15 cellular contexts compared by ENCODE assay signal in genomic region chr4:116796022-116796421, GRCh38.
"Had no signal": no experiment of that assay in that cellular context is flagged by ENCODE, and none has a peak within 500 bp of the region (broad histone marks: within the 10 kb centered on the region; RNA-seq: fewer than 3 reads in every experiment).

No MANE protein-coding gene starts in this region.

- H3K27me3 Mint-ChIP-seq: activated B cell treated with CpG ODN at 0.5 μM for 24 hours; activated CD4-positive, alpha-beta T cell treated with anti-CD3 and anti-CD28 coated beads, Interleukin-2, amount 10 ng/mL, durations not matched to agents 24 days and 14 days; stimulated activated naive B cell treated with anti-CD40 and anti-IgM and Interleukin-4, amounts not matched to agents 10 μg/mL and 1 μg/mL and 100 μg/mL, for 72 hours had no signal

- H3K36me3 Mint-ChIP-seq: stimulated activated naive B cell treated with anti-CD40 and anti-IgM and Interleukin-4, amounts not matched to agents 10 μg/mL and 1 μg/mL and 100 μg/mL, for 72 hours had no signal

- H3K4me1 Mint-ChIP-seq: activated B cell treated with CpG ODN at 0.5 μM for 24 hours; activated CD4-positive, alpha-beta T cell treated with anti-CD3 and anti-CD28 coated beads, Interleukin-2, amount 10 ng/mL, durations not matched to agents 24 days and 14 days; stimulated activated naive B cell treated with anti-CD40 and anti-IgM and Interleukin-4, amounts not matched to agents 10 μg/mL and 1 μg/mL and 100 μg/mL, for 72 hours had no signal

- H3K4me3 Mint-ChIP-seq: activated B cell treated with CpG ODN at 0.5 μM for 24 hours; activated CD4-positive, alpha-beta T cell treated with anti-CD3 and anti-CD28 coated beads, Interleukin-2, amount 10 ng/mL, durations not matched to agents 24 days and 14 days; activated T-helper 1 cell treated with anti-CD3 and anti-CD28 coated beads, Interleukin-12 subunit alpha, Interleukin-12 subunit beta, Interleukin-2, Interleukin-4 antibody, amounts not matched to agents 30 ng/mL and 10 ng/mL and 1 ng/mL, durations not matched to agents 14 hours and 24 hours and 36 hours; stimulated activated naive B cell treated with anti-CD40 and anti-IgM and Interleukin-4, amounts not matched to agents 10 μg/mL and 1 μg/mL and 100 μg/mL, for 72 hours; T-helper 1 cell treated with Interleukin-12 subunit alpha and Interleukin-12 subunit beta and Interleukin-4 antibody, amounts not matched to agents 30 μg/mL and 1 μg/mL, for 36 hours had no signal

- DNase-seq: activated B cell treated with CpG ODN at 0.5 μM for 24 hours; activated CD4-positive, alpha-beta T cell treated with anti-CD3 and anti-CD28 coated beads, Interleukin-2, amount 10 ng/mL, durations not matched to agents 24 days and 14 days; activated naive CD4-positive, alpha-beta T cell; aorta; dermis blood vessel endothelial cell; heart left ventricle; midbrain; stimulated activated naive B cell treated with anti-CD40 and anti-IgM and Interleukin-4, amounts not matched to agents 10 μg/mL and 1 μg/mL and 100 μg/mL, for 72 hours; upper lobe of left lung had no signal

- H3K27ac Mint-ChIP-seq: activated B cell treated with CpG ODN at 0.5 μM for 24 hours; activated CD4-positive, alpha-beta T cell treated with anti-CD3 and anti-CD28 coated beads, Interleukin-2, amount 10 ng/mL, durations not matched to agents 24 days and 14 days; activated T-helper 1 cell treated with anti-CD3 and anti-CD28 coated beads, Interleukin-12 subunit alpha, Interleukin-12 subunit beta, Interleukin-2, Interleukin-4 antibody, amounts not matched to agents 30 ng/mL and 10 ng/mL and 1 ng/mL, durations not matched to agents 14 hours and 24 hours and 36 hours; stimulated activated naive B cell treated with anti-CD40 and anti-IgM and Interleukin-4, amounts not matched to agents 10 μg/mL and 1 μg/mL and 100 μg/mL, for 72 hours; T-helper 1 cell treated with Interleukin-12 subunit alpha and Interleukin-12 subunit beta and Interleukin-4 antibody, amounts not matched to agents 30 μg/mL and 1 μg/mL, for 36 hours had no signal

- H3K27me3 ChIP-seq: breast epithelium, esophagus muscularis mucosa, heart left ventricle, right atrium auricular region, upper lobe of left lung had no signal

- H3K9me3 Mint-ChIP-seq: activated CD4-positive, alpha-beta T cell treated with anti-CD3 and anti-CD28 coated beads, Interleukin-2, amount 10 ng/mL, durations not matched to agents 24 days and 14 days; activated T-helper 1 cell treated with anti-CD3 and anti-CD28 coated beads, Interleukin-12 subunit alpha, Interleukin-12 subunit beta, Interleukin-2, Interleukin-4 antibody, amounts not matched to agents 30 ng/mL and 10 ng/mL and 1 ng/mL, durations not matched to agents 14 hours and 24 hours and 36 hours; stimulated activated naive B cell treated with anti-CD40 and anti-IgM and Interleukin-4, amounts not matched to agents 10 μg/mL and 1 μg/mL and 100 μg/mL, for 72 hours; T-helper 1 cell treated with Interleukin-12 subunit alpha and Interleukin-12 subunit beta and Interleukin-4 antibody, amounts not matched to agents 30 μg/mL and 1 μg/mL, for 36 hours had no signal

- H3K4me2 ChIP-seq: smooth muscle cell had no signal

- H3K4me1 ChIP-seq: breast epithelium, esophagus muscularis mucosa, heart left ventricle, right atrium auricular region, upper lobe of left lung had no signal

- H3K4me3 ChIP-seq: breast epithelium, esophagus muscularis mucosa, heart left ventricle, right atrium auricular region, smooth muscle cell, upper lobe of left lung had no signal

- H3K27ac ChIP-seq: breast epithelium, esophagus muscularis mucosa, heart left ventricle, right atrium auricular region, upper lobe of left lung had no signal

- H3K36me3 ChIP-seq: breast epithelium, esophagus muscularis mucosa, heart left ventricle, right atrium auricular region, upper lobe of left lung had no signal
